In genomic region chr6:134090098-134090497, GRCh38 we compare ENCODE assay signal across 1 cellular context. TPM values are rescaled to one million over a fixed set of nuclear protein-coding genes. Genes with fewer than 3 reads are reported as not detected.
"Had no signal": no experiment of that assay in that cellular context is flagged by ENCODE, and none has a peak within 500 bp of the region (broad histone marks: within the 10 kb centered on the region; RNA-seq: fewer than 3 reads in every experiment).

No MANE protein-coding gene starts in this region.

RNA-seq across cellular contexts. Expression of gene SLC2A12, which starts 37.7 kb away (rescaled TPM):
- polyA plus RNA-seq: IgD-negative memory B cell had no signal
